In genomic region chr15:100029868-100030479, GRCh38 we compare ENCODE assay signal across 19 cellular contexts.
"Had no signal": no experiment of that assay in that cellular context is flagged by ENCODE, and none has a peak within 500 bp of the region (broad histone marks: within the 10 kb centered on the region; RNA-seq: fewer than 3 reads in every experiment).

No MANE protein-coding gene starts in this region.

- H3K27ac ChIP-seq: esophagus squamous epithelium, sigmoid colon, stomach, thoracic aorta had no signal

- H3K27me3 ChIP-seq: esophagus squamous epithelium, gastroesophageal sphincter, sigmoid colon, stomach had no signal

- H3K36me3 ChIP-seq: esophagus squamous epithelium, gastroesophageal sphincter, sigmoid colon, stomach, thoracic aorta had no signal

- DNase-seq: effector memory CD8-positive, alpha-beta T cell; esophagus squamous epithelium; glutamatergic neuron; immature natural killer cell; kidney; left cardiac atrium; left ventricle myocardium superior; midbrain; sigmoid colon; small intestine; stimulated activated CD4-positive, alpha-beta T cell treated with anti-CD3 and anti-CD28 coated beads, Interleukin-12 subunit alpha, Interleukin-12 subunit beta, amount 100 ng/mL, for 4 hours; stimulated activated naive CD4-positive, alpha-beta T cell; stomach; substantia nigra; trophoblast cell had no signal

- H3K4me1 Mint-ChIP-seq: immature natural killer cell had no signal

- H3K4me1 ChIP-seq: esophagus squamous epithelium, sigmoid colon had no signal

- H3K4me3 ChIP-seq: esophagus squamous epithelium, gastroesophageal sphincter, lung, sigmoid colon, stomach, thoracic aorta had no signal

- ATAC-seq: effector memory CD8-positive, alpha-beta T cell; gastroesophageal sphincter; left cardiac atrium; natural killer cell treated with Interleukin-12 subunit alpha and Interleukin-12 subunit beta and Interleukin-15 and Interleukin-18, amount 100 ng/mL, for 72 hours had no signal

- H3K4me3 Mint-ChIP-seq: immature natural killer cell; natural killer cell treated with Interleukin-12 subunit alpha and Interleukin-12 subunit beta and Interleukin-15 and Interleukin-18, amount 100 ng/mL, for 72 hours had no signal

- H3K27ac Mint-ChIP-seq: effector memory CD8-positive, alpha-beta T cell; immature natural killer cell; natural killer cell treated with Interleukin-12 subunit alpha and Interleukin-12 subunit beta and Interleukin-15 and Interleukin-18, amount 100 ng/mL, for 72 hours had no signal

- H3K9me3 ChIP-seq: thoracic aorta had no signal
